In genomic region chr2:165164201-165164600, GRCh38 we compare ENCODE assay signal across 18 cellular contexts. TPM values are rescaled to one million over a fixed set of nuclear protein-coding genes. Genes with fewer than 3 reads are reported as not detected.
"Had no signal": no experiment of that assay in that cellular context is flagged by ENCODE, and none has a peak within 500 bp of the region (broad histone marks: within the 10 kb centered on the region; RNA-seq: fewer than 3 reads in every experiment).

No MANE protein-coding gene starts in this region.

- H3K4me1 ChIP-seq: colonic mucosa, heart right ventricle had no signal

- H3K27ac ChIP-seq: colonic mucosa, heart right ventricle, neutrophil had no signal

- H3K36me3 ChIP-seq: colonic mucosa, heart right ventricle, neutrophil had no signal

- H3K4me3 ChIP-seq: colonic mucosa, heart right ventricle had no signal

- H3K27me3 ChIP-seq: colonic mucosa, heart right ventricle, neutrophil had no signal

- DNase-seq: colonic mucosa; effector CD4-positive, alpha-beta T cell; endodermal cell; erythroblast; heart right ventricle; islet precursor cell; mammary epithelial cell; naive thymus-derived CD8-positive, alpha-beta T cell; posterior cingulate gyrus; small intestine; stimulated activated CD4-positive, alpha-beta T cell treated with anti-CD3 and anti-CD28 coated beads, Interleukin-12 subunit alpha, Interleukin-12 subunit beta, amount 100 ng/mL, for 4 hours; stimulated activated naive CD4-positive, alpha-beta T cell treated with Interleukin-2 at 50 U/mL for 16 hours; trophoblast cell had no signal

- ATAC-seq: heart right ventricle; left lobe of liver; naive thymus-derived CD8-positive, alpha-beta T cell; sciatic nerve had no signal

RNA-seq across cellular contexts. Expression of gene SCN3A, which starts 39.6 kb away (rescaled TPM):
- total RNA-seq: endothelial cell of umbilical vein, left lobe of liver, mammary epithelial cell, osteocyte had no signal
